19 cellular contexts compared by ENCODE assay signal in genomic region chr1:156812293-156812990, GRCh38. TPM values are rescaled to one million over a fixed set of nuclear protein-coding genes. Genes with fewer than 3 reads are reported as not detected.
DNase-seq lines count a peak whose midpoint lies in the region; ATAC-seq, FAIRE-seq and TF ChIP-seq lines count a peak whose summit lies in the region.
"Had no signal": no experiment of that assay in that cellular context is flagged by ENCODE, and none has a peak within 500 bp of the region (broad histone marks: within the 10 kb centered on the region; RNA-seq: fewer than 3 reads in every experiment).

No MANE protein-coding gene starts in this region.

- H3K4me3 Mint-ChIP-seq in T-helper 1 cell treated with Interleukin-12 subunit alpha and Interleukin-12 subunit beta and Interleukin-4 antibody, amounts not matched to agents 30 μg/mL and 1 μg/mL, for 36 hours, result peak overlapping the region; percentile 89
- H3K4me3 Mint-ChIP-seq in CD8-positive, alpha-beta memory T cell, result peak overlapping the region; percentile 85 to 98 (median 94)
- H3K4me3 Mint-ChIP-seq in activated CD4-positive, alpha-beta memory T cell treated with anti-CD3 and anti-CD28 coated beads, Interleukin-2, amount 10 ng/mL, durations not matched to agents 7 days and 5 days, result peak overlapping the region; percentile 96
- H3K4me3 Mint-ChIP-seq: HFFc6 had no signal

- H3K9me3 ChIP-seq in CD8-positive, alpha-beta memory T cell (ENCODE audit: low read length), result no peaks in the 10 kb centered on the region
- no peaks in the 10 kb centered on the region for H3K9me3 ChIP-seq in kidney (ENCODE audit: control insufficient read depth in 1 of 2, low read length in 2 of 2)
- H3K9me3 ChIP-seq: left ventricle myocardium inferior, SJSA1 had no signal

- CTCF ChIA-PET in CD8-positive, alpha-beta memory T cell (lab: Charles Lee), result interaction anchor here (1.0 to 6.5 kb wide), 6 partner anchors 17 to 123 kb away, joined by 3 to 46 read pairs (median 5); partner anchors contain the start of gene NTRK1
- CTCF ChIA-PET in activated CD4-positive, alpha-beta memory T cell treated with anti-CD3 and anti-CD28 coated beads, Interleukin-2, amount 10 ng/mL, durations not matched to agents 7 days and 5 days (lab: Charles Lee), result interaction anchor here (0.7 to 8.5 kb wide), 5 partner anchors 12 to 86 kb away, joined by 3 to 83 read pairs (median 16); partner anchors contain the start of genes INSRR and NTRK1

- ATAC-seq in HG03460 (IDR thresholded peaks at IDR 0.05; ENCODE audit: unreplicated experiment), result no peak
- ATAC-seq in GM21390 (IDR thresholded peaks at IDR 0.05; ENCODE audit: unreplicated experiment), result no peak
- ATAC-seq: GM12878 had no signal

- peaks cover 72% of the 10 kb centered on the region for H3K36me3 Mint-ChIP-seq in T-helper 1 cell treated with Interleukin-12 subunit alpha and Interleukin-12 subunit beta and Interleukin-4 antibody, amounts not matched to agents 30 μg/mL and 1 μg/mL, for 36 hours (ENCODE audit: low read depth)
- H3K36me3 Mint-ChIP-seq in CD8-positive, alpha-beta memory T cell, result peaks cover 17 to 88% (median 22%) of the 10 kb centered on the region in 3 donors
- peaks cover 94% of the 10 kb centered on the region for H3K36me3 Mint-ChIP-seq in activated CD4-positive, alpha-beta memory T cell treated with anti-CD3 and anti-CD28 coated beads, Interleukin-2, amount 10 ng/mL, durations not matched to agents 7 days and 5 days (ENCODE audit: low read depth)

- no peak overlapping the region for H3K4me3 ChIP-seq in CD8-positive, alpha-beta memory T cell (ENCODE audit: low read length)
- H3K4me3 ChIP-seq in kidney (ENCODE audit: low read length in 2 of 2), result no peak overlapping the region
- H3K4me3 ChIP-seq: GM12878, SJSA1 had no signal

- no peak overlapping the region for H3K27ac ChIP-seq in CD8-positive, alpha-beta memory T cell (ENCODE audit: low read depth, low read length)
- no peak overlapping the region for H3K27ac ChIP-seq in kidney (ENCODE audit: low read depth in 2 of 2, low read length in 2 of 2)
- H3K27ac ChIP-seq: 22Rv1, left ventricle myocardium inferior, SJSA1 had no signal

- peaks cover 67% of the 10 kb centered on the region for H3K4me1 Mint-ChIP-seq in T-helper 1 cell treated with Interleukin-12 subunit alpha and Interleukin-12 subunit beta and Interleukin-4 antibody, amounts not matched to agents 30 μg/mL and 1 μg/mL, for 36 hours (ENCODE audit: low read depth)
- peaks cover 75 to 88% (median 79%) of the 10 kb centered on the region in 3 donors for H3K4me1 Mint-ChIP-seq in CD8-positive, alpha-beta memory T cell
- peaks cover 85% of the 10 kb centered on the region for H3K4me1 Mint-ChIP-seq in activated CD4-positive, alpha-beta memory T cell treated with anti-CD3 and anti-CD28 coated beads, Interleukin-2, amount 10 ng/mL, durations not matched to agents 7 days and 5 days

- DNase-seq in T-helper 1 cell, result no peak
- DNase-seq in CD8-positive, alpha-beta memory T cell, result no peak
- DNase-seq in activated CD4-positive, alpha-beta memory T cell treated with anti-CD3 and anti-CD28 coated beads, Interleukin-2, amount 10 ng/mL, durations not matched to agents 7 days and 5 days, result no peak
- peak; percentile 29 for DNase-seq in kidney
- no peak for DNase-seq in D721Med (ENCODE audit: insufficient read length, low spot score)
- DNase-seq: activated CD8-positive, alpha-beta memory T cell treated with anti-CD3 and anti-CD28 coated beads, Interleukin-2, amount 50 U/mL, for 4 hours; HFFc6; KG1; left ventricle myocardium inferior; NCI-H1105 treated with DMSO at 0.1 percent for 48 hours; NCI-H2227 treated with DMSO at 0.1 percent for 48 hours; stimulated activated CD4-positive, alpha-beta T cell treated with anti-CD3 and anti-CD28 coated beads, Interleukin-15, amount 100 ng/mL, for 24 hours had no signal

- POLR2A ChIA-PET in CD8-positive, alpha-beta memory T cell (lab: Charles Lee), result no interaction called here
- POLR2A ChIA-PET in activated CD4-positive, alpha-beta memory T cell treated with anti-CD3 and anti-CD28 coated beads, Interleukin-2, amount 10 ng/mL, durations not matched to agents 7 days and 5 days (lab: Charles Lee), result interaction anchor here (0.6 to 8.8 kb wide), 5 partner anchors 8 to 47 kb away, joined by 3 to 126 read pairs (median 3); no protein-coding TSS in a partner anchor

- H3K9me3 Mint-ChIP-seq in T-helper 1 cell treated with Interleukin-12 subunit alpha and Interleukin-12 subunit beta and Interleukin-4 antibody, amounts not matched to agents 30 μg/mL and 1 μg/mL, for 36 hours, result no peaks in the 10 kb centered on the region
- H3K9me3 Mint-ChIP-seq in CD8-positive, alpha-beta memory T cell, result peaks cover 0 to 6% (median 4%) of the 10 kb centered on the region in 5 donors
- H3K9me3 Mint-ChIP-seq in activated CD4-positive, alpha-beta memory T cell treated with anti-CD3 and anti-CD28 coated beads, Interleukin-2, amount 10 ng/mL, durations not matched to agents 7 days and 5 days, result no peaks in the 10 kb centered on the region
- H3K9me3 Mint-ChIP-seq: HFFc6 had no signal

- no peak overlapping the region for H3K9ac ChIP-seq in kidney (ENCODE audit: low read length in 2 of 2)

- H3K27ac Mint-ChIP-seq in T-helper 1 cell treated with Interleukin-12 subunit alpha and Interleukin-12 subunit beta and Interleukin-4 antibody, amounts not matched to agents 30 μg/mL and 1 μg/mL, for 36 hours, result peak overlapping the region; percentile 100
- H3K27ac Mint-ChIP-seq in CD8-positive, alpha-beta memory T cell, result peak overlapping the region; percentile 48 to 100 (median 99)
- H3K27ac Mint-ChIP-seq in activated CD4-positive, alpha-beta memory T cell treated with anti-CD3 and anti-CD28 coated beads, Interleukin-2, amount 10 ng/mL, durations not matched to agents 7 days and 5 days, result peak overlapping the region; percentile 100
- H3K27ac Mint-ChIP-seq: HFFc6 had no signal

- no peak for TF ChIP-seq CTCF in kidney (IDR thresholded peaks at IDR 0.05; ENCODE audit: borderline replicate concordance, extremely low read depth, insufficient read depth)
- TF ChIP-seq CTCF in D721Med (IDR thresholded peaks at IDR 0.05; ENCODE audit: insufficient read depth, missing control alignments), result no peak

- peaks cover 66% of the 10 kb centered on the region for H3K4me1 ChIP-seq in CD8-positive, alpha-beta memory T cell (ENCODE audit: insufficient read depth, low read length)
- H3K4me1 ChIP-seq in kidney (ENCODE audit: control insufficient read depth in 1 of 2, insufficient read depth in 1 of 2, low read depth in 1 of 2, low read length in 2 of 2), result peaks cover 0 to 11% of the 10 kb centered on the region in 2 donors

- intact Hi-C loops in kidney (cut with DNase I), result no loop called here

- no peaks in the 10 kb centered on the region for H3K27me3 ChIP-seq in CD8-positive, alpha-beta memory T cell (ENCODE audit: insufficient read depth, low read length, poor library complexity, severe bottlenecking)
- H3K27me3 ChIP-seq: SJSA1 had no signal

- H3K36me3 ChIP-seq in CD8-positive, alpha-beta memory T cell (ENCODE audit: insufficient read depth, low read length), result peaks cover 18% of the 10 kb centered on the region
- no peaks in the 10 kb centered on the region for H3K36me3 ChIP-seq in kidney (ENCODE audit: control insufficient read depth in 1 of 2, insufficient read depth in 2 of 2, low read length in 2 of 2)
- H3K36me3 ChIP-seq: left ventricle myocardium inferior, SJSA1 had no signal

- FAIRE-seq in kidney (lab: Jason Lieb, UNC), result no peak
- FAIRE-seq in D721Med (lab: Jason Lieb, UNC), result no peak
- FAIRE-seq: GM12878 had no signal

- no peaks in the 10 kb centered on the region for H3K27me3 Mint-ChIP-seq in T-helper 1 cell treated with Interleukin-12 subunit alpha and Interleukin-12 subunit beta and Interleukin-4 antibody, amounts not matched to agents 30 μg/mL and 1 μg/mL, for 36 hours (ENCODE audit: low read depth)
- H3K27me3 Mint-ChIP-seq in CD8-positive, alpha-beta memory T cell, result peaks cover 0 to 13% of the 10 kb centered on the region in 2 donors
- H3K27me3 Mint-ChIP-seq in activated CD4-positive, alpha-beta memory T cell treated with anti-CD3 and anti-CD28 coated beads, Interleukin-2, amount 10 ng/mL, durations not matched to agents 7 days and 5 days, result no peaks in the 10 kb centered on the region

RNA-seq across cellular contexts. Expression of gene SH2D2A, which starts 4.2 kb away (rescaled TPM):
- 100 to 1,000 TPM; 163 to 170 TPM for total RNA-seq in CD8-positive, alpha-beta memory T cell
- 62.1 TPM for polyA plus RNA-seq in CD8-positive, alpha-beta memory T cell
- 100 to 1,000 TPM; 192 to 193 TPM for total RNA-seq in activated CD4-positive, alpha-beta memory T cell treated with anti-CD3 and anti-CD28 coated beads, Interleukin-2, amount 10 ng/mL, durations not matched to agents 7 days and 5 days
- 4.3 TPM for total RNA-seq in kidney
- polyA plus RNA-seq in kidney (ENCODE audit: insufficient read depth, low read depth, low replicate concordance), result 0.32 TPM
- total RNA-seq: fibroblast of lung, SJSA1 had no signal
- polyA plus RNA-seq: fibroblast of lung had no signal

RNA-seq across cellular contexts. Expression of gene PRCC, which starts 45.1 kb away (rescaled TPM):
- 100 to 1,000 TPM; 106 to 111 TPM for total RNA-seq in CD8-positive, alpha-beta memory T cell
- polyA plus RNA-seq in CD8-positive, alpha-beta memory T cell, result 45.9 TPM
- total RNA-seq in activated CD4-positive, alpha-beta memory T cell treated with anti-CD3 and anti-CD28 coated beads, Interleukin-2, amount 10 ng/mL, durations not matched to agents 7 days and 5 days, result 10 to 100 TPM; 61.6 to 74.1 TPM
- 52.8 TPM for total RNA-seq in kidney
- polyA plus RNA-seq in kidney (ENCODE audit: insufficient read depth, low read depth, low replicate concordance), result 50.5 TPM

RNA-seq across cellular contexts. Expression of gene INSRR, which starts 46.5 kb away (rescaled TPM):
- total RNA-seq in CD8-positive, alpha-beta memory T cell, result under 1 TPM in 1 of 2 experiments, not detected in 1; 0.07 TPM
- polyA plus RNA-seq in CD8-positive, alpha-beta memory T cell, result not detected
- total RNA-seq in activated CD4-positive, alpha-beta memory T cell treated with anti-CD3 and anti-CD28 coated beads, Interleukin-2, amount 10 ng/mL, durations not matched to agents 7 days and 5 days, result under 1 TPM; 0.08 to 0.13 TPM
- 0.35 TPM for total RNA-seq in kidney
- 2.4 TPM for polyA plus RNA-seq in kidney (ENCODE audit: insufficient read depth, low read depth, low replicate concordance)
- total RNA-seq: fibroblast of lung, GM12878, HFFc6, SJSA1 had no signal
- polyA plus RNA-seq: fibroblast of lung had no signal

RNA-seq across cellular contexts. Expression of gene NTRK1, which starts 48.2 kb away (rescaled TPM):
- 1 to 10 TPM; 2.9 to 3.0 TPM for total RNA-seq in CD8-positive, alpha-beta memory T cell
- not detected for polyA plus RNA-seq in CD8-positive, alpha-beta memory T cell
- total RNA-seq in activated CD4-positive, alpha-beta memory T cell treated with anti-CD3 and anti-CD28 coated beads, Interleukin-2, amount 10 ng/mL, durations not matched to agents 7 days and 5 days, result 1 to 10 TPM; 1.6 to 1.8 TPM
- total RNA-seq in kidney, result 1.0 TPM
- 1.3 TPM for polyA plus RNA-seq in kidney (ENCODE audit: insufficient read depth, low read depth, low replicate concordance)
- total RNA-seq: fibroblast of lung, SJSA1 had no signal
- polyA plus RNA-seq: fibroblast of lung had no signal

Comparison
In these comparisons a context has a peak if more than half of its experiments do, and no peak if none do; other contexts are left out.
1. RNA of gene SH2D2A, which starts 4.2 kb away (total RNA-seq): 192 to 193 TPM in activated CD4-positive, alpha-beta memory T cell treated with anti-CD3 and anti-CD28 coated beads, Interleukin-2, amount 10 ng/mL, durations not matched to agents 7 days and 5 days and 163 to 170 TPM in CD8-positive, alpha-beta memory T cell; 4.3 TPM in kidney (single experiment); every median in the first group is over 10 times any median in the second.
2. Peak in every context shown above with its lines, with median percentiles within 50 percentile points of each other: H3K27ac Mint-ChIP-seq and H3K4me3 Mint-ChIP-seq.